In genomic region chr7:71208881-71209280, GRCh38 we compare ENCODE assay signal across 19 cellular contexts.
DNase-seq lines count a peak whose midpoint lies in the region; ATAC-seq and TF ChIP-seq lines count a peak whose summit lies in the region.
"Had no signal": no experiment of that assay in that cellular context is flagged by ENCODE, and none has a peak within 500 bp of the region (broad histone marks: within the 10 kb centered on the region; RNA-seq: fewer than 3 reads in every experiment).

No MANE protein-coding gene starts in this region.

- no peak overlapping the region for H3K4me3 ChIP-seq in right cardiac atrium (ENCODE audit: low read length)
- no peak overlapping the region for H3K4me3 ChIP-seq in gastroesophageal sphincter
- H3K4me3 ChIP-seq: BLaER1 treated with 17β-estradiol and CSF1 and Interleukin-3, amounts not matched to agents 10 nM and 100 nM had no signal

- H3K27me3 ChIP-seq in right cardiac atrium (ENCODE audit: control insufficient read depth, insufficient read depth), result no peaks in the 10 kb centered on the region
- H3K27me3 ChIP-seq in gastroesophageal sphincter, result no peaks in the 10 kb centered on the region
- H3K27me3 ChIP-seq: BLaER1 treated with 17β-estradiol and CSF1 and Interleukin-3, amounts not matched to agents 10 nM and 100 nM had no signal

- POLR2A ChIA-PET in WTC11 (lab: Charles Lee), result no interaction called here

- peak overlapping the region; percentile 32; the same call in 1 of the 2 replicates for H3K27ac Mint-ChIP-seq in WTC11
- H3K27ac Mint-ChIP-seq: CD4-positive, alpha-beta T cell had no signal

- CTCF ChIA-PET in WTC11 (lab: Charles Lee), result no interaction called here

- H3K36me3 Mint-ChIP-seq in WTC11, result peaks cover 31% of the 10 kb centered on the region

- H3K36me3 ChIP-seq in gastroesophageal sphincter, result no peaks in the 10 kb centered on the region
- H3K36me3 ChIP-seq: BLaER1 treated with 17β-estradiol and CSF1 and Interleukin-3, amounts not matched to agents 10 nM and 100 nM had no signal

- H3K9me3 ChIP-seq in right cardiac atrium (ENCODE audit: control insufficient read depth, low read length) (no peaks in the 10 kb centered on the region), gastroesophageal sphincter (peaks cover 0 to 3% (median 0%) of the 10 kb centered on the region in 3 donors)

- no peak for TF ChIP-seq POLR2A in gastroesophageal sphincter (IDR thresholded peaks at IDR 0.05)

- TF ChIP-seq CTCF in WTC11 (IDR thresholded peaks at IDR 0.05) (no peak), gastroesophageal sphincter (IDR thresholded peaks at IDR 0.05) (no peak)

- H3K4me1 ChIP-seq in right cardiac atrium (ENCODE audit: control insufficient read depth, insufficient read depth, low read length) (no peaks in the 10 kb centered on the region), gastroesophageal sphincter (peaks cover 0 to 12% (median 0%) of the 10 kb centered on the region in 3 donors)
- H3K4me1 ChIP-seq: BLaER1 treated with 17β-estradiol and CSF1 and Interleukin-3, amounts not matched to agents 10 nM and 100 nM had no signal

- no peak for TF ChIP-seq EP300 in gastroesophageal sphincter (IDR thresholded peaks at IDR 0.05)

- no peak overlapping the region for H3K27ac ChIP-seq in right cardiac atrium (ENCODE audit: low read length)
- peak overlapping the region in 1 of 4 donors; percentile 14 for H3K27ac ChIP-seq in gastroesophageal sphincter
- H3K27ac ChIP-seq: BLaER1 treated with 17β-estradiol and CSF1 and Interleukin-3, amounts not matched to agents 10 nM and 100 nM had no signal

- no peak overlapping the region for H3K4me3 Mint-ChIP-seq in WTC11
- H3K4me3 Mint-ChIP-seq: CD4-positive, alpha-beta T cell had no signal

- peaks cover 21% of the 10 kb centered on the region for H3K9me3 Mint-ChIP-seq in WTC11

- WGBS in right cardiac atrium, result 72% methylated on average over 3 of the region's 3 CpGs
- WGBS in gastroesophageal sphincter (ENCODE audit: low coverage in 1 of 2), 2 donors, result 33 to 37% methylated on average over 3 of the region's 3 CpGs

- H3K27me3 Mint-ChIP-seq in WTC11 (ENCODE audit: low read depth), result no peaks in the 10 kb centered on the region
- H3K27me3 Mint-ChIP-seq: CD4-positive, alpha-beta T cell had no signal

- peaks cover 42% of the 10 kb centered on the region for H3K4me1 Mint-ChIP-seq in WTC11

- intact Hi-C loops in left ventricle myocardium superior (cut with micrococcal nuclease), result no loop called here
- intact Hi-C loops in right cardiac atrium (cut with DNase I), result no loop called here
- intact Hi-C loops in head of caudate nucleus (cut with DNase I), result no loop called here

- DNase-seq in left ventricle myocardium superior, result no peak
- no peak for DNase-seq in right cardiac atrium
- no peak for DNase-seq in WTC11 (ENCODE audit: low spot score)
- no peak for DNase-seq in NCI-H446 (lab: John Stamatoyannopoulos, UW)
- DNase-seq in head of caudate nucleus, result no peak
- DNase-seq: CD4-positive, alpha-beta T cell; EL; GF-D8; Karpas-422; NCI-H1092 treated with DMSO at 0.1 percent for 48 hours; NCI-H1436; NCI-H1930; NCI-H2107; NCI-H526 treated with DMSO at 0.1 percent for 48 hours; RPMI8226; SHP77 had no signal

- ATAC-seq in left ventricle myocardium superior (peak; percentile 48), right cardiac atrium (no peak), WTC11 (no peak), gastroesophageal sphincter (peak; percentile 48), GM18517 (IDR thresholded peaks at IDR 0.05; ENCODE audit: unreplicated experiment) (no peak)

TF ChIP-seq in WTC11, 78 proteins besides CTCF, POLR2A, EP300 and RAD21:
- TF ChIP-seq FOXP1 (CRISPR knock-in tag; IDR thresholded peaks at IDR 0.05; ENCODE audit: borderline replicate concordance) (no peak), ATF3 (CRISPR knock-in tag; conservative IDR thresholded peaks at IDR 0.05) (no peak), ATF2 (CRISPR knock-in tag; IDR thresholded peaks at IDR 0.05; ENCODE audit: borderline replicate concordance, low read depth) (no peak), TEAD4 (CRISPR knock-in tag; IDR thresholded peaks at IDR 0.05) (no peak), STAT6 (CRISPR knock-in tag; conservative IDR thresholded peaks at IDR 0.05; ENCODE audit: low read depth) (no peak), NR3C1 (CRISPR knock-in tag; conservative IDR thresholded peaks at IDR 0.05; ENCODE audit: low read depth) (no peak), IRF2 (CRISPR knock-in tag; IDR thresholded peaks at IDR 0.05; ENCODE audit: borderline replicate concordance, low read depth) (no peak), GTF2I (CRISPR knock-in tag; conservative IDR thresholded peaks at IDR 0.05) (no peak), E2F4 (CRISPR knock-in tag; IDR thresholded peaks at IDR 0.05; ENCODE audit: borderline replicate concordance, low read depth) (no peak), SMAD4 (CRISPR knock-in tag; IDR thresholded peaks at IDR 0.05) (no peak), ZNF121 (CRISPR knock-in tag; IDR thresholded peaks at IDR 0.05) (no peak), ZNF671 (CRISPR knock-in tag; IDR thresholded peaks at IDR 0.05) (no peak), USF2 (CRISPR knock-in tag; IDR thresholded peaks at IDR 0.05) (no peak), TEAD1 (CRISPR knock-in tag; IDR thresholded peaks at IDR 0.05) (no peak), ERG (CRISPR knock-in tag; IDR thresholded peaks at IDR 0.05) (no peak)

Comparison
In these comparisons a context has a peak if more than half of its experiments do, and no peak if none do; other contexts are left out.
1. ATAC-seq: peak in left ventricle myocardium superior (single experiment) and gastroesophageal sphincter (single experiment); none in right cardiac atrium (0 of 2), WTC11 (single experiment) and GM18517 (single experiment).